ENCODE assay signal across 17 cellular contexts in genomic region chr14:22422238-22422637, GRCh38.
DNase-seq lines count a peak whose midpoint lies in the region; ATAC-seq and TF ChIP-seq lines count a peak whose summit lies in the region.
"Had no signal": no experiment of that assay in that cellular context is flagged by ENCODE, and none has a peak within 500 bp of the region (broad histone marks: within the 10 kb centered on the region; RNA-seq: fewer than 3 reads in every experiment).

No MANE protein-coding gene starts in this region.

- H3K9ac ChIP-seq in BLaER1: no peak overlapping the region

- TF ChIP-seq CTCF in NB4 (IDR thresholded peaks at IDR 0.05; ENCODE audit: low read depth, low read length) (no peak), GM10266 (IDR thresholded peaks at IDR 0.05; ENCODE audit: control insufficient read depth, insufficient read depth, low read depth, missing control alignments) (no peak)

- no peaks in the 10 kb centered on the region for H3K36me3 ChIP-seq in BLaER1

- no peaks in the 10 kb centered on the region for H3K9me3 Mint-ChIP-seq in immature natural killer cell

- peaks cover 94 to 97% of the 10 kb centered on the region in 2 donors for H3K4me1 Mint-ChIP-seq in immature natural killer cell

- no peaks in the 10 kb centered on the region for H3K36me3 Mint-ChIP-seq in immature natural killer cell
- H3K36me3 Mint-ChIP-seq: activated naive CD8-positive, alpha-beta T cell; brain had no signal

- peak overlapping the region; percentile 66 for H3K4me2 ChIP-seq in BLaER1
- H3K4me2 ChIP-seq: PC-9 had no signal

- H3K4me1 ChIP-seq in BLaER1: peaks cover 55% of the 10 kb centered on the region

- H3K27me3 ChIP-seq in BLaER1: no peaks in the 10 kb centered on the region

- H3K27me3 Mint-ChIP-seq in immature natural killer cell (ENCODE audit: low read depth in 3 of 3): peaks cover 0 to 3% (median 0%) of the 10 kb centered on the region in 3 donors
- H3K27me3 Mint-ChIP-seq: activated naive CD8-positive, alpha-beta T cell had no signal

- H3K4me3 Mint-ChIP-seq in immature natural killer cell: peak overlapping the region; percentile 54 to 83 (median 70)
- H3K4me3 Mint-ChIP-seq: activated naive CD8-positive, alpha-beta T cell; brain had no signal

- H3K27ac Mint-ChIP-seq in immature natural killer cell: peak overlapping the region; percentile 84 to 98 (median 96)
- H3K27ac Mint-ChIP-seq: activated naive CD8-positive, alpha-beta T cell; brain had no signal

- peak; percentile 9 for TF ChIP-seq POLR2A in NB4 (IDR thresholded peaks at IDR 0.05; ENCODE audit: extremely low read depth, insufficient read length)

- H4K20me1 ChIP-seq in BLaER1: no peaks in the 10 kb centered on the region

- peak overlapping the region; percentile 14; the same call in 1 of the 2 replicates for H3K4me3 ChIP-seq in BLaER1
- H3K4me3 ChIP-seq in NB4 (ENCODE audit: low read depth, low read length): no peak overlapping the region
- H3K4me3 ChIP-seq: PC-9, SK-N-MC had no signal

- no peaks in the 10 kb centered on the region for H3K9me3 ChIP-seq in BLaER1

- peak overlapping the region; percentile 53; the same call in 1 of the 2 replicates for H3K27ac ChIP-seq in BLaER1
- H3K27ac ChIP-seq: epithelial cell of prostate, PC-9, SK-N-MC had no signal

- DNase-seq in NB4 (ENCODE audit: low read depth): peak; percentile 90
- no peak for DNase-seq in immature natural killer cell
- DNase-seq in HT-29 (ENCODE audit: low spot score): no peak
- DNase-seq in GM10266 (ENCODE audit: extremely low spot score): no peak
- DNase-seq in effector CD4-positive, alpha-beta T cell: no peak
- DNase-seq: activated T-cell treated with anti-CD3 and anti-CD28 coated beads, Interleukin-2, amount 50 U/mL, for 48 hours; cortex of kidney; NCI-H2029; PC-9; stimulated activated CD4-positive, alpha-beta T cell treated with anti-CD3 and anti-CD28 coated beads, Interleukin-4, amount 100 ng/mL, for 1 hour had no signal

- ATAC-seq in GM18868 (IDR thresholded peaks at IDR 0.05; ENCODE audit: unreplicated experiment) (peak; percentile 56), HG02678 (IDR thresholded peaks at IDR 0.05; ENCODE audit: unreplicated experiment) (no peak)
